Comparison of ENCODE assay signal across 1 cellular context in the genomic region with DNA sequence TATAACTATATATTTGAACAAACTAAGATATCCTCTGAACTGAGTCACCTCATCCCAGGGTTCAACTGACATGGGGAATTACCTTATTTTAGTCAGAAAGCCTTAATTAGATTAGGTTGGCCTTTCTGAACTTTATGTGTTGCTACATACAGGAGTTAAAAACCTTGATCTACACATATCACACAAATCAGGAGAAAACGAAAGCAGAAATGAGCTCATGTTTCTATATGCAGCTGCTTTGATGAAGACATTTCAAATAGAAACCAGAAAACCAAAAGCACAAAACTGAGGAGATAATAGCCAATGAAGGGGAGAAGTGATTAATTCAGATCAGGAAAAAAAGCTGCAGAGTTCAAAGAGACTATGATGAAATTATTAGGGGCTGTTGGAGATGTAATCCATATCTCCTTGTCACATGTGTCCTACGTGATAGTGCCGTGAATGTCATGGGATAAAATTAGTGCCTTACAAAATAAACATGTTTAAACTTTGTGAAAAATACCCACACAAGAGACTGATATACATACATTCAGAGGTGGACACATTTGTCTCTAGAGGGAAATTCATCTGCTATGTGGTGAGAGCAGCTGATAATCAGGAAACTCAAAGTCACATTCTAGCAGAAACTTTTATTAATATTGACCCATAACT.
TF ChIP-seq lines count a peak whose summit lies in the region.

No MANE protein-coding gene starts in this region.

TF ChIP-seq in liver, 16 proteins besides CTCF, POLR2A, EP300 and RAD21 (continued from another document):
- TF ChIP-seq GABPA (IDR thresholded peaks at IDR 0.05 in 1 of 2, conservative IDR thresholded peaks at IDR 0.05 in 1 of 2) (no peak), JUND (IDR thresholded peaks at IDR 0.05) (no peak), SP1 (IDR thresholded peaks at IDR 0.05) (no peak), REST (IDR thresholded peaks at IDR 0.05) (no peak), HNF4G (IDR thresholded peaks at IDR 0.05) (no peak), RXRA (IDR thresholded peaks at IDR 0.05) (no peak)
- TF ChIP-seq, protein P1, sequence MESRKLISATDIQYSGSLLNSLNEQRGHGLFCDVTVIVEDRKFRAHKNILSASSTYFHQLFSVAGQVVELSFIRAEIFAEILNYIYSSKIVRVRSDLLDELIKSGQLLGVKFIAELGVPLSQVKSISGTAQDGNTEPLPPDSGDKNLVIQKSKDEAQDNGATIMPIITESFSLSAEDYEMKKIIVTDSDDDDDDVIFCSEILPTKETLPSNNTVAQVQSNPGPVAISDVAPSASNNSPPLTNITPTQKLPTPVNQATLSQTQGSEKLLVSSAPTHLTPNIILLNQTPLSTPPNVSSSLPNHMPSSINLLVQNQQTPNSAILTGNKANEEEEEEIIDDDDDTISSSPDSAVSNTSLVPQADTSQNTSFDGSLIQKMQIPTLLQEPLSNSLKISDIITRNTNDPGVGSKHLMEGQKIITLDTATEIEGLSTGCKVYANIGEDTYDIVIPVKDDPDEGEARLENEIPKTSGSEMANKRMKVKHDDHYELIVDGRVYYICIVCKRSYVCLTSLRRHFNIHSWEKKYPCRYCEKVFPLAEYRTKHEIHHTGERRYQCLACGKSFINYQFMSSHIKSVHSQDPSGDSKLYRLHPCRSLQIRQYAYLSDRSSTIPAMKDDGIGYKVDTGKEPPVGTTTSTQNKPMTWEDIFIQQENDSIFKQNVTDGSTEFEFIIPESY (IDR thresholded peaks at IDR 0.05), result no peak
